ENCODE assay signal across 32 cellular contexts in genomic region chr5:28398185-28398584, GRCh38.
DNase-seq lines count a peak whose midpoint lies in the region; ATAC-seq, FAIRE-seq and TF ChIP-seq lines count a peak whose summit lies in the region.
"Had no signal": no experiment of that assay in that cellular context is flagged by ENCODE, and none has a peak within 500 bp of the region (broad histone marks: within the 10 kb centered on the region; RNA-seq: fewer than 3 reads in every experiment).

No MANE protein-coding gene starts in this region.

- in situ Hi-C loops in G401 (cut with HindIII; ENCODE audit: low sequenced_read_pairs) = no loop called here

- ATAC-seq in HG03025 (IDR thresholded peaks at IDR 0.05; ENCODE audit: low FRiP score, unreplicated experiment) = no peak
- ATAC-seq: GM12878; left colon; naive thymus-derived CD4-positive, alpha-beta T cell; right cardiac atrium; stimulated activated memory B cell treated with anti-CD40 and anti-IgM and Interleukin-4, amounts not matched to agents 10 μg/mL and 1 μg/mL and 100 μg/mL, for 72 hours had no signal

- no peaks in the 10 kb centered on the region for H3K9me3 Mint-ChIP-seq in astrocyte (ENCODE audit: unreplicated experiment)
- peaks cover 4% of the 10 kb centered on the region for H3K9me3 Mint-ChIP-seq in activated CD4-positive, alpha-beta T cell treated with anti-CD3 and anti-CD28 coated beads, Interleukin-2, amount 10 ng/mL, durations not matched to agents 24 days and 14 days

- H3K79me2 ChIP-seq in astrocyte (ENCODE audit: insufficient read depth, low read length) (no peaks in the 10 kb centered on the region), osteoblast (ENCODE audit: insufficient read depth, low read length) (no peaks in the 10 kb centered on the region)

- H3K4me1 ChIP-seq in HUES48 (ENCODE audit: control insufficient read depth, insufficient read depth, low read length) (peaks cover 18% of the 10 kb centered on the region), astrocyte (ENCODE audit: insufficient read depth, low read length) (peaks cover 16% of the 10 kb centered on the region), osteoblast (ENCODE audit: insufficient read depth, low read length) (no peaks in the 10 kb centered on the region), kidney (ENCODE audit: control insufficient read depth in 1 of 2, insufficient read depth in 1 of 2, low read depth in 1 of 2, low read length in 2 of 2) (no peaks in the 10 kb centered on the region)
- H3K4me1 ChIP-seq: uterus had no signal

- TF ChIP-seq CTCF in astrocyte (IDR thresholded peaks at IDR 0.05; ENCODE audit: insufficient read depth, low read depth, low read length) = no peak
- no peak for TF ChIP-seq CTCF in osteoblast (IDR thresholded peaks at IDR 0.05; ENCODE audit: extremely low read depth, low read depth, low read length)
- TF ChIP-seq CTCF in kidney (IDR thresholded peaks at IDR 0.05; ENCODE audit: borderline replicate concordance, extremely low read depth, insufficient read depth) = no peak

- no peak overlapping the region for H3K4me3 Mint-ChIP-seq in astrocyte (ENCODE audit: unreplicated experiment)
- no peak overlapping the region for H3K4me3 Mint-ChIP-seq in activated CD4-positive, alpha-beta T cell treated with anti-CD3 and anti-CD28 coated beads, Interleukin-2, amount 10 ng/mL, durations not matched to agents 24 days and 14 days
- H3K4me3 Mint-ChIP-seq: activated naive CD4-positive, alpha-beta T cell treated with anti-CD3 and anti-CD28 coated beads, Interleukin-2, amount 10 ng/mL, durations not matched to agents 7 days and 5 days; CD4-positive, alpha-beta T cell; memory B cell; naive thymus-derived CD4-positive, alpha-beta T cell; stimulated activated memory B cell treated with anti-CD40 and anti-IgM and Interleukin-4, amounts not matched to agents 10 μg/mL and 1 μg/mL and 100 μg/mL, for 72 hours had no signal

- peak overlapping the region; percentile 86 for H3K27ac ChIP-seq in HUES48 (ENCODE audit: low read depth, low read length)
- H3K27ac ChIP-seq in astrocyte (ENCODE audit: low read depth, low read length) = peak overlapping the region; percentile 84
- no peak overlapping the region for H3K27ac ChIP-seq in osteoblast (ENCODE audit: low read depth, low read length)
- H3K27ac ChIP-seq in kidney (ENCODE audit: low read depth in 2 of 2, low read length in 2 of 2) = peak overlapping the region in 1 of 2 donors; percentile 8
- H3K27ac ChIP-seq: esophagus muscularis mucosa, uterus, VCaP had no signal

- no peak for DNase-seq in astrocyte (ENCODE audit: low read depth)
- DNase-seq in left kidney (ENCODE audit: low read depth, low spot score) = peak; percentile 2
- DNase-seq in osteoblast (ENCODE audit: insufficient read length, low spot score, missing footprints) = peak; percentile 23
- no peak for DNase-seq in kidney
- no peak for DNase-seq in G401 (ENCODE audit: low spot score)
- DNase-seq in activated CD4-positive, alpha-beta T cell treated with anti-CD3 and anti-CD28 coated beads, Interleukin-2, amount 10 ng/mL, durations not matched to agents 24 days and 14 days = no peak
- DNase-seq: activated CD4-positive, alpha-beta T cell treated with anti-CD3 and anti-CD28 coated beads, Interleukin-2, amount 50 U/mL, for 1 hour; activated naive CD4-positive, alpha-beta T cell treated with anti-CD3 and anti-CD28 coated beads, Interleukin-2, amount 10 ng/mL, durations not matched to agents 7 days and 5 days; AML-193; amniotic stem cell; CD4-positive, alpha-beta T cell; foreskin melanocyte; Kasumi-1; left colon; naive thymus-derived CD4-positive, alpha-beta T cell; NCI-H510A treated with DMSO at 0.1 percent for 48 hours; right cardiac atrium; Right ventricle myocardium superior; stimulated activated CD4-positive, alpha-beta T cell treated with anti-CD3 and anti-CD28 coated beads, Interleukin-4, amount 100 ng/mL, for 4 hours; SW 1271; T-helper 9 cell; uterus had no signal

- H2AFZ ChIP-seq in astrocyte (ENCODE audit: low read depth, low read length) (peak overlapping the region; percentile 67), osteoblast (ENCODE audit: low read length) (no peak overlapping the region)

- H3K4me1 Mint-ChIP-seq in astrocyte (ENCODE audit: low read depth, unreplicated experiment) = peaks cover 30% of the 10 kb centered on the region
- H3K4me1 Mint-ChIP-seq in activated CD4-positive, alpha-beta T cell treated with anti-CD3 and anti-CD28 coated beads, Interleukin-2, amount 10 ng/mL, durations not matched to agents 24 days and 14 days = no peaks in the 10 kb centered on the region
- H3K4me1 Mint-ChIP-seq: activated naive CD4-positive, alpha-beta T cell treated with anti-CD3 and anti-CD28 coated beads, Interleukin-2, amount 10 ng/mL, durations not matched to agents 7 days and 5 days; memory B cell; naive thymus-derived CD4-positive, alpha-beta T cell; stimulated activated memory B cell treated with anti-CD40 and anti-IgM and Interleukin-4, amounts not matched to agents 10 μg/mL and 1 μg/mL and 100 μg/mL, for 72 hours had no signal

- intact Hi-C loops in kidney (cut with DNase I) = no loop called here
- intact Hi-C loops in activated CD4-positive, alpha-beta T cell treated with anti-CD3 and anti-CD28 coated beads, Interleukin-2, amount 10 ng/mL, durations not matched to agents 24 days and 14 days (cut with micrococcal nuclease) = no loop called here

- FAIRE-seq in astrocyte (lab: Jason Lieb, UNC) (no peak), kidney (lab: Jason Lieb, UNC) (no peak)
- FAIRE-seq: A204.1, bronchial epithelial cell, colon, GM12878 had no signal

- H3K9ac ChIP-seq in HUES48 (ENCODE audit: low read depth, low read length) (no peak overlapping the region), astrocyte (ENCODE audit: low read length) (peak overlapping the region; percentile 65), kidney (ENCODE audit: low read length in 2 of 2) (no peak overlapping the region)

- H3K36me3 ChIP-seq in HUES48 (ENCODE audit: control insufficient read depth, insufficient read depth, low read length) (no peaks in the 10 kb centered on the region), astrocyte (ENCODE audit: insufficient read depth, low read length) (no peaks in the 10 kb centered on the region), osteoblast (ENCODE audit: insufficient read depth, low read length) (no peaks in the 10 kb centered on the region), kidney (ENCODE audit: control insufficient read depth in 1 of 2, insufficient read depth in 2 of 2, low read length in 2 of 2) (no peaks in the 10 kb centered on the region)
- H3K36me3 ChIP-seq: esophagus muscularis mucosa, uterus had no signal

- H3K4me3 ChIP-seq in HUES48 (ENCODE audit: low read depth, low read length) (no peak overlapping the region), astrocyte (ENCODE audit: insufficient read depth, low read depth, low read length) (no peak overlapping the region), osteoblast (ENCODE audit: insufficient read depth, low read length) (no peak overlapping the region), kidney (ENCODE audit: low read length in 2 of 2) (no peak overlapping the region)
- H3K4me3 ChIP-seq: esophagus muscularis mucosa, GM12878, uterus had no signal

- no peaks in the 10 kb centered on the region for H3K36me3 Mint-ChIP-seq in astrocyte (ENCODE audit: low read depth, unreplicated experiment)
- no peaks in the 10 kb centered on the region for H3K36me3 Mint-ChIP-seq in activated CD4-positive, alpha-beta T cell treated with anti-CD3 and anti-CD28 coated beads, Interleukin-2, amount 10 ng/mL, durations not matched to agents 24 days and 14 days (ENCODE audit: low read depth)
- H3K36me3 Mint-ChIP-seq: activated naive CD4-positive, alpha-beta T cell treated with anti-CD3 and anti-CD28 coated beads, Interleukin-2, amount 10 ng/mL, durations not matched to agents 7 days and 5 days; memory B cell; naive thymus-derived CD4-positive, alpha-beta T cell; stimulated activated memory B cell treated with anti-CD40 and anti-IgM and Interleukin-4, amounts not matched to agents 10 μg/mL and 1 μg/mL and 100 μg/mL, for 72 hours had no signal

- H3K27me3 ChIP-seq in HUES48 (ENCODE audit: control insufficient read depth, insufficient read depth, low read length) (no peaks in the 10 kb centered on the region), astrocyte (ENCODE audit: insufficient read depth, low read length) (no peaks in the 10 kb centered on the region), osteoblast (ENCODE audit: insufficient read depth, low read length) (no peaks in the 10 kb centered on the region)
- H3K27me3 ChIP-seq: esophagus muscularis mucosa, uterus had no signal

- H3K4me2 ChIP-seq in astrocyte (ENCODE audit: low read length) (peak overlapping the region; percentile 71), osteoblast (ENCODE audit: insufficient read depth, low read length) (no peak overlapping the region)

- H3K27me3 Mint-ChIP-seq in astrocyte (ENCODE audit: low read depth, unreplicated experiment) = no peaks in the 10 kb centered on the region
- H3K27me3 Mint-ChIP-seq in activated CD4-positive, alpha-beta T cell treated with anti-CD3 and anti-CD28 coated beads, Interleukin-2, amount 10 ng/mL, durations not matched to agents 24 days and 14 days = no peaks in the 10 kb centered on the region
- H3K27me3 Mint-ChIP-seq: activated naive CD4-positive, alpha-beta T cell treated with anti-CD3 and anti-CD28 coated beads, Interleukin-2, amount 10 ng/mL, durations not matched to agents 7 days and 5 days; CD4-positive, alpha-beta T cell; memory B cell; naive thymus-derived CD4-positive, alpha-beta T cell; stimulated activated memory B cell treated with anti-CD40 and anti-IgM and Interleukin-4, amounts not matched to agents 10 μg/mL and 1 μg/mL and 100 μg/mL, for 72 hours had no signal

- no peaks in the 10 kb centered on the region for H3K9me3 ChIP-seq in HUES48 (ENCODE audit: control insufficient read depth, insufficient read depth, low read length)
- no peaks in the 10 kb centered on the region for H3K9me3 ChIP-seq in astrocyte (ENCODE audit: insufficient read depth, low read depth, low read length)
- no peaks in the 10 kb centered on the region for H3K9me3 ChIP-seq in osteoblast (ENCODE audit: low read depth, low read length)
- H3K9me3 ChIP-seq in kidney (ENCODE audit: control insufficient read depth in 1 of 2, low read length in 2 of 2) = no peaks in the 10 kb centered on the region
- H3K9me3 ChIP-seq: esophagus muscularis mucosa, uterus had no signal

- peak overlapping the region; percentile 97 for H3K27ac Mint-ChIP-seq in astrocyte (ENCODE audit: unreplicated experiment)
- no peak overlapping the region for H3K27ac Mint-ChIP-seq in activated CD4-positive, alpha-beta T cell treated with anti-CD3 and anti-CD28 coated beads, Interleukin-2, amount 10 ng/mL, durations not matched to agents 24 days and 14 days
- H3K27ac Mint-ChIP-seq: activated naive CD4-positive, alpha-beta T cell treated with anti-CD3 and anti-CD28 coated beads, Interleukin-2, amount 10 ng/mL, durations not matched to agents 7 days and 5 days; CD4-positive, alpha-beta T cell; memory B cell; naive thymus-derived CD4-positive, alpha-beta T cell; stimulated activated memory B cell treated with anti-CD40 and anti-IgM and Interleukin-4, amounts not matched to agents 10 μg/mL and 1 μg/mL and 100 μg/mL, for 72 hours had no signal

- H4K20me1 ChIP-seq in astrocyte (ENCODE audit: insufficient read depth, low read length) (no peaks in the 10 kb centered on the region), osteoblast (ENCODE audit: insufficient read depth, low read length) (no peaks in the 10 kb centered on the region)

Comparison
In these comparisons a context has a peak if more than half of its experiments do, and no peak if none do; other contexts are left out.
1. DNase-seq: peak in left kidney (single experiment) and osteoblast (single experiment); none in astrocyte (single experiment), kidney (single experiment), G401 (single experiment) and activated CD4-positive, alpha-beta T cell treated with anti-CD3 and anti-CD28 coated beads, Interleukin-2, amount 10 ng/mL, durations not matched to agents 24 days and 14 days (single experiment).